In genomic region chr20:25273046-25273445, GRCh38 we compare ENCODE assay signal across 15 cellular contexts. TPM values are rescaled to one million over a fixed set of nuclear protein-coding genes. Genes with fewer than 3 reads are reported as not detected.
DNase-seq lines count a peak whose midpoint lies in the region.
"Had no signal": no experiment of that assay in that cellular context is flagged by ENCODE, and none has a peak within 500 bp of the region (broad histone marks: within the 10 kb centered on the region; RNA-seq: fewer than 3 reads in every experiment).

No MANE protein-coding gene starts in this region.

- no peak overlapping the region for H3K18ac ChIP-seq in mesendoderm (ENCODE audit: low read length)

- H3K9ac ChIP-seq in skeletal muscle tissue (ENCODE audit: low read depth in 1 of 3, low read length in 3 of 3): peak overlapping the region in 2 of 3 donors; percentile 62 to 63
- H3K9ac ChIP-seq in mesendoderm (ENCODE audit: low read length): no peak overlapping the region

- DNase-seq in NCI-H1694 (lab: John Stamatoyannopoulos, UW): peak; percentile 50
- no peak for DNase-seq in NCI-H1694 treated with DMSO at 0.1 percent for 48 hours (lab: John Stamatoyannopoulos, UW)
- DNase-seq in mesendoderm: no peak
- DNase-seq in NCI-H345 treated with DMSO at 0.1 percent for 48 hours (lab: John Stamatoyannopoulos, UW; ENCODE audit: unreplicated experiment): no peak
- no peak for DNase-seq in NCI-H446 treated with DMSO at 0.1 percent for 48 hours (lab: John Stamatoyannopoulos, UW)
- DNase-seq: 8988T; CD8-positive, alpha-beta T cell; colonic mucosa; GDM1; SJCRH30; stimulated activated naive CD4-positive, alpha-beta T cell treated with Interleukin-2 at 50 U/mL for 16 hours had no signal

- peak overlapping the region; percentile 90 for H3K27ac ChIP-seq in cingulate gyrus (ENCODE audit: low read depth, low read length)
- H3K27ac ChIP-seq in layer of hippocampus (ENCODE audit: low read depth, low read length): peak overlapping the region; percentile 80
- peak overlapping the region; percentile 49 for H3K27ac ChIP-seq in skeletal muscle tissue (ENCODE audit: low read depth, low read length)
- no peak overlapping the region for H3K27ac ChIP-seq in mesendoderm (ENCODE audit: low read depth, low read length)
- H3K27ac ChIP-seq: adrenal gland, colonic mucosa, SJCRH30 had no signal

- H3K4ac ChIP-seq in mesendoderm (ENCODE audit: low read depth, low read length): no peak overlapping the region

- no peak overlapping the region for H2BK5ac ChIP-seq in mesendoderm (ENCODE audit: low read length)

- H3K56ac ChIP-seq in mesendoderm (ENCODE audit: low read length): no peak overlapping the region

- H2AK5ac ChIP-seq in mesendoderm (ENCODE audit: low read length): no peak overlapping the region

- H3K4me2 ChIP-seq in mesendoderm (ENCODE audit: low read length): no peak overlapping the region

- H3K36me3 ChIP-seq in skeletal muscle tissue (ENCODE audit: control insufficient read depth in 3 of 3, insufficient read depth in 3 of 3, low read length in 3 of 3): peaks cover 21 to 33% (median 25%) of the 10 kb centered on the region in 3 donors
- H3K36me3 ChIP-seq in mesendoderm (ENCODE audit: control insufficient read depth, insufficient read depth, low read length): peaks cover 4% of the 10 kb centered on the region

- WGBS in mesendoderm (ENCODE audit: extremely low coverage, insufficient coverage, low lambda C conversion rate): no CpG with 5 or more reads among the region's 10 CpGs

- H3K27me3 ChIP-seq in layer of hippocampus (ENCODE audit: control insufficient read depth, insufficient read depth, low read length): no peaks in the 10 kb centered on the region
- H3K27me3 ChIP-seq in skeletal muscle tissue (ENCODE audit: control insufficient read depth in 3 of 3, insufficient read depth in 3 of 3, low read length in 3 of 3): no peaks in the 10 kb centered on the region
- no peaks in the 10 kb centered on the region for H3K27me3 ChIP-seq in mesendoderm (ENCODE audit: insufficient read depth, low read length, poor library complexity)
- H3K27me3 ChIP-seq: adrenal gland, colonic mucosa, SJCRH30 had no signal

- no peak overlapping the region for H4K8ac ChIP-seq in mesendoderm (ENCODE audit: low read depth, low read length)

- H3K4me3 ChIP-seq in skeletal muscle tissue (ENCODE audit: low read length in 3 of 3) (peak overlapping the region; percentile 30 to 40 (median 36)), mesendoderm (ENCODE audit: low read length) (no peak overlapping the region)
- H3K4me3 ChIP-seq: adrenal gland, colonic mucosa, SJCRH30 had no signal

- H2BK120ac ChIP-seq in mesendoderm (ENCODE audit: low read depth, low read length): no peak overlapping the region

- no peak overlapping the region for H4K5ac ChIP-seq in mesendoderm (ENCODE audit: low read length)

- H3K9me3 ChIP-seq in skeletal muscle tissue (ENCODE audit: control insufficient read depth in 3 of 3, low read length in 3 of 3): no peaks in the 10 kb centered on the region
- H3K9me3 ChIP-seq: adrenal gland, colonic mucosa, SJCRH30 had no signal

- H3K79me2 ChIP-seq in mesendoderm (ENCODE audit: control insufficient read depth, insufficient read depth, low read length): no peaks in the 10 kb centered on the region

- H3K4me1 ChIP-seq in skeletal muscle tissue (ENCODE audit: control insufficient read depth in 3 of 3, insufficient read depth in 3 of 3, low read length in 3 of 3) (peaks cover 21 to 43% (median 27%) of the 10 kb centered on the region in 3 donors), mesendoderm (ENCODE audit: control insufficient read depth, low read depth, low read length) (no peaks in the 10 kb centered on the region)
- H3K4me1 ChIP-seq: adrenal gland, colonic mucosa, SJCRH30 had no signal

- H3K79me1 ChIP-seq in mesendoderm (ENCODE audit: low read length): no peaks in the 10 kb centered on the region

- no peak overlapping the region for H2BK15ac ChIP-seq in mesendoderm (replicated peaks; ENCODE audit: low read depth)

- H3K23ac ChIP-seq in mesendoderm (ENCODE audit: low read length): no peak overlapping the region

RNA-seq across cellular contexts. Expression of gene PYGB, which starts 25.2 kb away (rescaled TPM):
- 20.9 TPM for total RNA-seq in skeletal muscle tissue
- 24.7 TPM for polyA plus RNA-seq in mesendoderm (2013, experiment 1 of 2)
- 24.4 TPM for polyA plus RNA-seq in mesendoderm (2013, experiment 2 of 2)
